In the genomic region with DNA sequence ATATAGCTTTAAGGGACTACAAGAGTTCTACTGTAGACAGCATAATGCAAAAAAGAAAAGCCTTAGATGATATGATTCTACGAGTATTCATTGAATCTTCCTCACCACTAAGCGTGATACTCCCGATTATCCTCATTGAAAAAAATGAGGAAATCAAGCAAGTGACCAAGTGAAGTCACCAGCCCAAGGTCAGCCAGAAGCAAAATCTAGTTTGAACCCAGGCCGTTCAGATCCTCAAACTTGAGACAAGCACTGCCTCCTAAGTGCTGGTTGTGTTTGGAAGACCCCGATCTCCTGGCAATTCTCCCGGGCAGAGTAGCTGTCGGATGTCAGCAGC, we compare ENCODE assay signal across 8 cellular contexts. TPM values are rescaled to one million over a fixed set of nuclear protein-coding genes. Genes with fewer than 3 reads are reported as not detected.
A peak's percentile ranks its signal among the peaks of the same experiment; 100 is the strongest.
DNase-seq lines count a peak whose midpoint lies in the region; ATAC-seq, FAIRE-seq and TF ChIP-seq lines count a peak whose summit lies in the region.

No MANE protein-coding gene starts in this region.

- peaks cover 6% of the 10 kb centered on the region; the same call in 1 of the 2 replicates for H4K20me1 ChIP-seq in HepG2 (ENCODE audit: insufficient read depth, low read length)

- peak overlapping the region; percentile 93 for H3K4me2 ChIP-seq in HepG2 (ENCODE audit: low read depth, low read length)

- H3K4me1 Mint-ChIP-seq in activated CD4-positive, alpha-beta T cell treated with anti-CD3 and anti-CD28 coated beads for 36 hours = peaks cover 65% of the 10 kb centered on the region

- peak overlapping the region; percentile 97 for H3K27ac Mint-ChIP-seq in activated CD4-positive, alpha-beta T cell treated with anti-CD3 and anti-CD28 coated beads for 36 hours

- in situ Hi-C loops in HepG2 (cut with HindIII; ENCODE audit: extremely low pct_ligation_motif_present, low pct_unique_long_range_greater_than_20kb) = no loop called here

- no peaks in the 10 kb centered on the region for H3K27me3 Mint-ChIP-seq in activated CD4-positive, alpha-beta T cell treated with anti-CD3 and anti-CD28 coated beads for 36 hours

- H3K36me3 ChIP-seq in adipocyte (ENCODE audit: control insufficient read depth, insufficient read depth, low read length, severe bottlenecking) (peaks cover 8% of the 10 kb centered on the region), HepG2 (replicated peaks in 1 of 2; ENCODE audit: control insufficient read depth in 1 of 2, insufficient read depth in 2 of 2, low read length in 2 of 2) (peaks cover 0 to 13% of the 10 kb centered on the region in 2 experiments; a peak in 4 of 5 replicates), thoracic aorta (no peaks in the 10 kb centered on the region)

- TF ChIP-seq CTCF in HepG2 (CRISPR knock-in tag; IDR thresholded peaks at IDR 0.05) = no peak
- TF ChIP-seq CTCF in thoracic aorta (IDR thresholded peaks at IDR 0.05) = no peak

- BruUV-seq in HepG2 (replicated peaks; lab: Mats Ljungman, UMichigan) = no TSS peak

- FAIRE-seq in HepG2 (lab: Jason Lieb, UNC) (no peak), H54 (lab: Jason Lieb, UNC) (no peak)

- no peaks in the 10 kb centered on the region for H3K9me3 Mint-ChIP-seq in activated CD4-positive, alpha-beta T cell treated with anti-CD3 and anti-CD28 coated beads for 36 hours (ENCODE audit: low read depth)

- no peak for TF ChIP-seq RAD21 in HepG2 (CRISPR knock-in tag; IDR thresholded peaks at IDR 0.05)

- ATAC-seq in activated CD4-positive, alpha-beta T cell treated with anti-CD3 and anti-CD28 coated beads for 36 hours = no peak
- ATAC-seq in HepG2 (no peak), thoracic aorta (ENCODE audit: insufficient number of reproducible peaks, low FRiP score, low read depth) (no peak), HG02840 (IDR thresholded peaks at IDR 0.05; ENCODE audit: low FRiP score, unreplicated experiment) (no peak)

- no peaks in the 10 kb centered on the region for H3K9me3 ChIP-seq in adipocyte (ENCODE audit: control insufficient read depth, low read length)
- no peaks in the 10 kb centered on the region for H3K9me3 ChIP-seq in HepG2 (ENCODE audit: low read length)
- no peaks in the 10 kb centered on the region for H3K9me3 ChIP-seq in thoracic aorta

- H2AFZ ChIP-seq in HepG2 (ENCODE audit: low read length) = no peak overlapping the region

- peak overlapping the region; percentile 75 for H3K27ac ChIP-seq in HepG2 (ENCODE audit: extremely low read length, insufficient read depth, low read length)
- H3K27ac ChIP-seq in thoracic aorta = peak overlapping the region; percentile 53 to 79

- peaks cover 44% of the 10 kb centered on the region for H3K79me2 ChIP-seq in HepG2 (ENCODE audit: insufficient read depth, low read length)

- H3K4me3 ChIP-seq in adipocyte (ENCODE audit: low read length) = peak overlapping the region; percentile 90
- peak overlapping the region; percentile 93 to 97 (median 94) for H3K4me3 ChIP-seq in HepG2 (replicated peaks in 1 of 3; ENCODE audit: insufficient read depth in 1 of 3, low read depth in 2 of 3, low read length in 3 of 3)
- H3K4me3 ChIP-seq in thoracic aorta = peak overlapping the region; percentile 88

- no peak for DNase-seq in activated CD4-positive, alpha-beta T cell treated with anti-CD3 and anti-CD28 coated beads for 36 hours
- no peak for DNase-seq in activated CD4-positive, alpha-beta T cell treated with anti-CD3 and anti-CD28 coated beads for 4 hours
- DNase-seq in adipocyte (ENCODE audit: low read depth) (peak; percentile 32), HepG2 (ENCODE audit: low spot score) (no peak), thoracic aorta (ENCODE audit: low spot score) (no peak), H54 (ENCODE audit: insufficient read length, low spot score) (no peak), KG1 (lab: John Stamatoyannopoulos, UW) (no peak)

- intact Hi-C loops in activated CD4-positive, alpha-beta T cell treated with anti-CD3 and anti-CD28 coated beads for 36 hours (cut with DNase I, micrococcal nuclease) = loop anchor here (2.0 to 5.0 kb wide), 5 partner anchors 15 to 587 kb away; a partner anchor contains a TSS
- intact Hi-C loops in HepG2 (cut with micrococcal nuclease; ENCODE audit: unreplicated experiment) = loop anchor here (5.0 kb wide), 1 partner anchor 48 kb away; no protein-coding TSS in a partner anchor

- no peak for TF ChIP-seq POLR2A in HepG2 (IDR thresholded peaks at IDR 0.05; ENCODE audit: insufficient read depth in 1 of 2, low read depth in 2 of 2, low read length in 2 of 2)
- no peak for TF ChIP-seq POLR2A in H54 (IDR thresholded peaks at IDR 0.05; ENCODE audit: low read depth, low read length)

- TF ChIP-seq EP300 in HepG2 (IDR thresholded peaks at IDR 0.05; ENCODE audit: low read depth in 2 of 2, low read length in 2 of 2) (no peak), HepG2 (CRISPR knock-in tag; IDR thresholded peaks at IDR 0.05; ENCODE audit: borderline replicate concordance) (no peak)

- CTCF ChIA-PET in activated CD4-positive, alpha-beta T cell treated with anti-CD3 and anti-CD28 coated beads for 36 hours (lab: Charles Lee) = interaction anchor here (0.8 kb wide), 1 partner anchor 407 kb away, joined by 3 read pairs; no protein-coding TSS in a partner anchor
- CTCF ChIA-PET in HepG2 (lab: Yijun Ruan, JAX; ENCODE audit: low intra/inter-chr PET ratio, low total read pairs) = no interaction called here

- POLR2A ChIA-PET in activated CD4-positive, alpha-beta T cell treated with anti-CD3 and anti-CD28 coated beads for 36 hours (lab: Charles Lee) = interaction anchor here (0.6 kb wide), 1 partner anchor 22 kb away, joined by 11 read pairs; no protein-coding TSS in a partner anchor
- POLR2A ChIA-PET in HepG2 (lab: Yijun Ruan, JAX) = interaction anchor here (1.5 kb wide), 1 partner anchor 46 kb away, joined by 4 read pairs; no protein-coding TSS in a partner anchor

- peaks cover 17% of the 10 kb centered on the region for H3K36me3 Mint-ChIP-seq in activated CD4-positive, alpha-beta T cell treated with anti-CD3 and anti-CD28 coated beads for 36 hours (ENCODE audit: low read depth)

- H3K27me3 ChIP-seq in adipocyte (replicated peaks; ENCODE audit: control insufficient read depth, insufficient read depth, low read length) = no peaks in the 10 kb centered on the region
- no peaks in the 10 kb centered on the region; a peak in 1 of 5 replicates for H3K27me3 ChIP-seq in HepG2 (ENCODE audit: control insufficient read depth in 1 of 2, insufficient read depth in 2 of 2, low read length in 2 of 2)
- no peaks in the 10 kb centered on the region for H3K27me3 ChIP-seq in thoracic aorta (replicated peaks; ENCODE audit: insufficient read depth)

- peaks cover 25% of the 10 kb centered on the region for H3K4me1 ChIP-seq in adipocyte (ENCODE audit: control insufficient read depth, insufficient read depth, low read length)
- peaks cover 55% of the 10 kb centered on the region for H3K4me1 ChIP-seq in HepG2 (ENCODE audit: insufficient read depth, low read length)
- H3K4me1 ChIP-seq in thoracic aorta (ENCODE audit: control insufficient read depth in 1 of 2, low read depth in 2 of 2) = peaks cover 6 to 35% of the 10 kb centered on the region in 2 donors

- H3K9ac ChIP-seq in adipocyte (ENCODE audit: low read length) (peak overlapping the region; percentile 97), HepG2 (ENCODE audit: insufficient read depth, low read depth, low read length) (peak overlapping the region; percentile 90)

- H3K4me3 Mint-ChIP-seq in activated CD4-positive, alpha-beta T cell treated with anti-CD3 and anti-CD28 coated beads for 36 hours = peak overlapping the region; percentile 99

- WGBS in HepG2 (ENCODE audit: low lambda C conversion rate) = 0% methylated on average over 7 of the region's 7 CpGs

RNA-seq across cellular contexts. Expression of a gene that starts 0.8 kb away (rescaled TPM):
- 10 to 100 TPM; 50.2 to 58.2 TPM for total RNA-seq in activated CD4-positive, alpha-beta T cell treated with anti-CD3 and anti-CD28 coated beads for 36 hours
- total RNA-seq in HepG2 (2016; rRNA removed; fragmentation: Illumina TruSeq; extraction: Trizol) (15.2 and 18.4 TPM in 2 replicates), thoracic aorta (10 to 100 TPM; 45.2 to 71.5 TPM)
- total RNA-seq in HepG2 (2016; cell fraction: cytosol; rRNA removed; fragmentation: Illumina TruSeq; extraction: Trizol; ENCODE audit: low read depth) = 6.4 and 7.3 TPM in 2 replicates
- total RNA-seq in HepG2 (2016; cell fraction: insoluble cytoplasmic fraction; rRNA removed; fragmentation: Illumina TruSeq; extraction: Trizol) = 14.1 and 17.8 TPM in 2 replicates
- total RNA-seq in HepG2 (2016; cell fraction: membrane; rRNA removed; fragmentation: Illumina TruSeq; extraction: Trizol) = 9.0 and 9.5 TPM in 2 replicates
- 31.9 and 34.5 TPM in 2 replicates for total RNA-seq in HepG2 (2016; cell fraction: nucleus; rRNA removed; fragmentation: Illumina TruSeq; extraction: Trizol)
- 18.7 and 19.8 TPM in 2 replicates for polyA plus RNA-seq in HepG2 (2011; rRNA removed)
- polyA plus RNA-seq in HepG2 (2011; cell fraction: cytosol; rRNA removed) = 9.5 and 12.3 TPM in 2 replicates
- polyA plus RNA-seq in HepG2 (2011; cell fraction: nucleus; rRNA removed) = 50.5 and 56.5 TPM in 2 replicates
- 14.5 and 15.2 TPM in 2 replicates for polyA plus RNA-seq in HepG2 (2012)
- 0.65 and 0.83 TPM in 2 replicates for polyA plus RNA-seq in HepG2 (2016; cell fraction: cytosol; fragmentation: Illumina TruSeq; extraction: Trizol; ENCODE audit: low read depth)
- 11.7 and 12.8 TPM in 2 replicates for polyA plus RNA-seq in HepG2 (2016; cell fraction: insoluble cytoplasmic fraction; fragmentation: Illumina TruSeq; extraction: Trizol; ENCODE audit: low read depth)
- polyA plus RNA-seq in HepG2 (2016; cell fraction: membrane; fragmentation: Illumina TruSeq; extraction: Trizol; ENCODE audit: low read depth) = 2.2 and 2.5 TPM in 2 replicates
- polyA plus RNA-seq in HepG2 (2016; cell fraction: nucleus; fragmentation: Illumina TruSeq; extraction: Trizol; ENCODE audit: insufficient read depth, low read depth) = 59.1 and 66.0 TPM in 2 replicates
- 26.7 and 35.9 TPM in 2 replicates for polyA minus RNA-seq in HepG2 (2011; rRNA and poly(A)+ RNA removed; ENCODE audit: low replicate concordance)
- 11.9 and 13.6 TPM in 2 replicates for polyA minus RNA-seq in HepG2 (2011; cell fraction: cytosol; rRNA and poly(A)+ RNA removed)
- 90.6 and 102 TPM in 2 replicates for polyA minus RNA-seq in HepG2 (2011; cell fraction: nucleus; rRNA and poly(A)+ RNA removed)

RNA-seq across cellular contexts. Expression of a gene that starts 3.9 kb away (rescaled TPM):
- 10 to 100 TPM; 38.2 to 39.8 TPM for total RNA-seq in activated CD4-positive, alpha-beta T cell treated with anti-CD3 and anti-CD28 coated beads for 36 hours
- total RNA-seq in HepG2 (2016; rRNA removed; fragmentation: Illumina TruSeq; extraction: Trizol) (34.1 and 40.7 TPM in 2 replicates), thoracic aorta (10 to 100 TPM; 69.1 to 83.7 TPM)
- 19.2 and 22.0 TPM in 2 replicates for total RNA-seq in HepG2 (2016; cell fraction: cytosol; rRNA removed; fragmentation: Illumina TruSeq; extraction: Trizol; ENCODE audit: low read depth)
- total RNA-seq in HepG2 (2016; cell fraction: insoluble cytoplasmic fraction; rRNA removed; fragmentation: Illumina TruSeq; extraction: Trizol) = 35.8 and 44.1 TPM in 2 replicates
- 36.6 and 37.4 TPM in 2 replicates for total RNA-seq in HepG2 (2016; cell fraction: membrane; rRNA removed; fragmentation: Illumina TruSeq; extraction: Trizol)
- 27.2 and 29.0 TPM in 2 replicates for total RNA-seq in HepG2 (2016; cell fraction: nucleus; rRNA removed; fragmentation: Illumina TruSeq; extraction: Trizol)
- polyA plus RNA-seq in HepG2 (2011; rRNA removed) = 41.6 and 51.0 TPM in 2 replicates
- polyA plus RNA-seq in HepG2 (2011; cell fraction: cytosol; rRNA removed) = 36.8 and 47.0 TPM in 2 replicates
- 90.0 and 92.3 TPM in 2 replicates for polyA plus RNA-seq in HepG2 (2011; cell fraction: nucleus; rRNA removed)
- 36.3 and 37.0 TPM in 2 replicates for polyA plus RNA-seq in HepG2 (2012)
- 6.9 and 7.4 TPM in 2 replicates for polyA plus RNA-seq in HepG2 (2016; cell fraction: cytosol; fragmentation: Illumina TruSeq; extraction: Trizol; ENCODE audit: low read depth)
- polyA plus RNA-seq in HepG2 (2016; cell fraction: insoluble cytoplasmic fraction; fragmentation: Illumina TruSeq; extraction: Trizol; ENCODE audit: low read depth) = 32.2 and 35.3 TPM in 2 replicates
- 19.0 and 20.8 TPM in 2 replicates for polyA plus RNA-seq in HepG2 (2016; cell fraction: membrane; fragmentation: Illumina TruSeq; extraction: Trizol; ENCODE audit: low read depth)
- 53.7 and 57.1 TPM in 2 replicates for polyA plus RNA-seq in HepG2 (2016; cell fraction: nucleus; fragmentation: Illumina TruSeq; extraction: Trizol; ENCODE audit: insufficient read depth, low read depth)
- polyA minus RNA-seq in HepG2 (2011; rRNA and poly(A)+ RNA removed; ENCODE audit: low replicate concordance) = 40.3 and 72.5 TPM in 2 replicates
- 27.5 and 31.2 TPM in 2 replicates for polyA minus RNA-seq in HepG2 (2011; cell fraction: cytosol; rRNA and poly(A)+ RNA removed)
- 41.3 and 58.9 TPM in 2 replicates for polyA minus RNA-seq in HepG2 (2011; cell fraction: nucleus; rRNA and poly(A)+ RNA removed)

RNA-seq across cellular contexts. Expression of a gene that starts 53.0 kb away (rescaled TPM):
- total RNA-seq in activated CD4-positive, alpha-beta T cell treated with anti-CD3 and anti-CD28 coated beads for 36 hours = 10 to 100 TPM; 10.2 to 10.5 TPM
- 15.8 and 16.9 TPM in 2 replicates for total RNA-seq in HepG2 (2016; rRNA removed; fragmentation: Illumina TruSeq; extraction: Trizol)
- total RNA-seq in HepG2 (2016; cell fraction: cytosol; rRNA removed; fragmentation: Illumina TruSeq; extraction: Trizol; ENCODE audit: low read depth) = 6.8 and 8.8 TPM in 2 replicates
- 13.7 and 15.4 TPM in 2 replicates for total RNA-seq in HepG2 (2016; cell fraction: insoluble cytoplasmic fraction; rRNA removed; fragmentation: Illumina TruSeq; extraction: Trizol)
- total RNA-seq in HepG2 (2016; cell fraction: membrane; rRNA removed; fragmentation: Illumina TruSeq; extraction: Trizol) = 17.6 and 19.4 TPM in 2 replicates
- 13.3 and 15.3 TPM in 2 replicates for total RNA-seq in HepG2 (2016; cell fraction: nucleus; rRNA removed; fragmentation: Illumina TruSeq; extraction: Trizol)
- polyA plus RNA-seq in HepG2 (2011; rRNA removed) = 38.4 and 40.6 TPM in 2 replicates
- polyA plus RNA-seq in HepG2 (2011; cell fraction: cytosol; rRNA removed) = 34.5 and 40.6 TPM in 2 replicates
- 18.0 and 31.2 TPM in 2 replicates for polyA plus RNA-seq in HepG2 (2011; cell fraction: nucleus; rRNA removed)
- polyA plus RNA-seq in HepG2 (2012) = 33.1 and 35.3 TPM in 2 replicates
- polyA plus RNA-seq in HepG2 (2016; cell fraction: cytosol; fragmentation: Illumina TruSeq; extraction: Trizol; ENCODE audit: low read depth) = 9.1 and 11.1 TPM in 2 replicates
- polyA plus RNA-seq in HepG2 (2016; cell fraction: insoluble cytoplasmic fraction; fragmentation: Illumina TruSeq; extraction: Trizol; ENCODE audit: low read depth) = 14.2 and 15.0 TPM in 2 replicates
- 15.2 and 16.5 TPM in 2 replicates for polyA plus RNA-seq in HepG2 (2016; cell fraction: membrane; fragmentation: Illumina TruSeq; extraction: Trizol; ENCODE audit: low read depth)
- 31.0 and 32.0 TPM in 2 replicates for polyA plus RNA-seq in HepG2 (2016; cell fraction: nucleus; fragmentation: Illumina TruSeq; extraction: Trizol; ENCODE audit: insufficient read depth, low read depth)
- 7.5 and 15.0 TPM in 2 replicates for polyA minus RNA-seq in HepG2 (2011; rRNA and poly(A)+ RNA removed; ENCODE audit: low replicate concordance)
- polyA minus RNA-seq in HepG2 (2011; cell fraction: cytosol; rRNA and poly(A)+ RNA removed) = 17.7 and 19.8 TPM in 2 replicates
- polyA minus RNA-seq in HepG2 (2011; cell fraction: nucleus; rRNA and poly(A)+ RNA removed) = 12.7 and 15.9 TPM in 2 replicates
- total RNA-seq in thoracic aorta = 10 to 100 TPM in 1 of 2 donors, 1 to 10 TPM in 1; 6.4 to 18.1 TPM
